1 cellular context compared by ENCODE assay signal in the genomic region with DNA sequence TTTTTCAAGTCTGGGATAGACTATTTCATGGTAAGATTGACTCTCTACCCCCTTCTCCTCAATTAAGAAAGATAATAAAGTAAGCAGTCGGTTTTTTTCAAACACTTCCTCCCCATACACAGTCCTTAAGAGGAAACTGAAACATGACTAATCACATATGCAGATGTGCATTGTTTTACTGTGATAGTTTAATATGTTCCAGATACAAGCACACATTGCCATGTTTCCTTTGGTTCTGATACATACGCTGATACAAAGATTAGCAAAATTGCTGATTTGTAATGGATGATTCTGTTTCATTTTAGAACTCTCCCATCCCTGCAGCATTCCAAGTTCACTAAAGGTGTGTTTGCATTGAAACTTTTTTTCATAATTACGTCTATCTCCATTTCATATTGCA.
TF ChIP-seq lines count a peak whose summit lies in the region.

No MANE protein-coding gene starts in this region.

TF ChIP-seq in SK-N-SH, 30 proteins besides CTCF, POLR2A, EP300 and RAD21 (continued from another document):
- TF ChIP-seq, protein P1, sequence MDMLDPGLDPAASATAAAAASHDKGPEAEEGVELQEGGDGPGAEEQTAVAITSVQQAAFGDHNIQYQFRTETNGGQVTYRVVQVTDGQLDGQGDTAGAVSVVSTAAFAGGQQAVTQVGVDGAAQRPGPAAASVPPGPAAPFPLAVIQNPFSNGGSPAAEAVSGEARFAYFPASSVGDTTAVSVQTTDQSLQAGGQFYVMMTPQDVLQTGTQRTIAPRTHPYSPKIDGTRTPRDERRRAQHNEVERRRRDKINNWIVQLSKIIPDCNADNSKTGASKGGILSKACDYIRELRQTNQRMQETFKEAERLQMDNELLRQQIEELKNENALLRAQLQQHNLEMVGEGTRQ (IDR thresholded peaks at IDR 0.05; ENCODE audit: borderline replicate concordance, low read depth, low read length), result no peak
- TF ChIP-seq PBX3 (IDR thresholded peaks at IDR 0.05) (0 out of 2 replicates have a peak, but pooled peaks have one; percentile 17), MEF2A (IDR thresholded peaks at IDR 0.05; ENCODE audit: borderline replicate concordance, low read depth) (no peak), RXRA (IDR thresholded peaks at IDR 0.05; ENCODE audit: borderline replicate concordance, low read depth) (no peak)
